Comparison of ENCODE assay signal across 11 cellular contexts in the genomic region with DNA sequence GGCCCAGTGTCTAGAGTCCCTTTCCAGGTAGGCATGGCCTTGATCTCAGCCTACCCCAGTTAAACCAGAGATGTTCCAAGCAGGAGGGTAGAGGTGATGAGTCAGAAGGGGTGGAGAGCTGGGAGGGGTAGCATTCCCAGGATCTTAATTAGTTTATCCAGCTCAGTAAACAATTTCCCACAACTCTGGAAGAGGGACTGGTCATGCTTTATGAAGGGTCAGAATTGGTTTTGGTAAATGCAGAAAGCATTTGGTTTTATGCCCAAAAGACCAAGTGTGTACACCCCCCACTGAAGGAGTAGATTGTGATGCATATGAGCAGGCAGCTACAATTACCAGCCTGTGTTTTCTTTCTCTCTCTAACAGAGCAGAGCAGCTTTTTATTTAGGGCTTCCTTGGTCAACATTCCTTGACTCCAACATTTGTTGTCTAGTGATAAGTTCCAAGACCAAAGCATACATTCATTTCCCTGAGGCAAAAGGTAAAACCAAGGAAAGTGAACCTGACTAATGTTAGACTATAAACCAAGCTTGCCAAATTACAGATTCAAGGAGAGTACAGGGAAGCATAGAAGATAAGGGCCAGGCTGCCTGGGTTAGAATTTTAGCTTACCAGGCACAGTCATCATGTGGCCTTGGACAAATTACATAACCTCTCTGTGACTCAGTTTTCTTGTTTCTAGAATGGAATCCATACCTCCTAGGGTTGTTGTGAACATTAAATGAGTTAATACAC. TPM values are rescaled to one million over a fixed set of nuclear protein-coding genes. Genes with fewer than 3 reads are reported as not detected.
DNase-seq lines count a peak whose midpoint lies in the region; ATAC-seq and TF ChIP-seq lines count a peak whose summit lies in the region.
"Had no signal": no experiment of that assay in that cellular context is flagged by ENCODE, and none has a peak within 500 bp of the region (broad histone marks: within the 10 kb centered on the region; RNA-seq: fewer than 3 reads in every experiment).

No MANE protein-coding gene starts in this region.

- no peak for ATAC-seq in GM19324 (IDR thresholded peaks at IDR 0.05; ENCODE audit: low FRiP score, unreplicated experiment)
- no peak for ATAC-seq in GM19328 (IDR thresholded peaks at IDR 0.05; ENCODE audit: unreplicated experiment)
- ATAC-seq in HG03354 (IDR thresholded peaks at IDR 0.05; ENCODE audit: poor library complexity, severe bottlenecking, unreplicated experiment): no peak

- no peak for TF ChIP-seq CTCF in BJ (IDR thresholded peaks at IDR 0.05; ENCODE audit: insufficient read depth, low read depth, low read length)
- TF ChIP-seq CTCF in epithelial cell of esophagus (IDR thresholded peaks at IDR 0.05; ENCODE audit: insufficient read depth, low read depth, low read length, missing control alignments): no peak
- no peak for TF ChIP-seq CTCF in GM20000 (IDR thresholded peaks at IDR 0.05; ENCODE audit: extremely low read depth, missing control alignments)

- CTCF ChIA-PET in BJ (lab: Yijun Ruan, JAX): interaction anchor here (0.6 to 2.2 kb wide), 15 partner anchors 11 to 514 kb away, joined by 3 to 13 read pairs (median 4); a partner anchor contains a TSS

- POLR2A ChIA-PET in BJ (lab: Charles Lee): no interaction called here

- peaks cover 16% of the 10 kb centered on the region for H3K36me3 ChIP-seq in BJ (ENCODE audit: control insufficient read depth, insufficient read depth, low read length)

- H3K27me3 ChIP-seq in BJ (ENCODE audit: control insufficient read depth, insufficient read depth, low read length): no peaks in the 10 kb centered on the region

- peak; percentile 78 for DNase-seq in BJ (ENCODE audit: low read depth)
- DNase-seq in LoVo (ENCODE audit: low spot score): peak; percentile 77
- DNase-seq in epithelial cell of esophagus (ENCODE audit: low read depth): peak; percentile 85
- DNase-seq in myocyte (ENCODE audit: low read depth): peak; percentile 77
- DNase-seq in GM20000 (ENCODE audit: low spot score): no peak
- DNase-seq: NCI-H2029; stimulated activated CD4-positive, alpha-beta T cell treated with anti-CD3 and anti-CD28 coated beads, Interleukin-1b, Interleukin-23, amount 100 ng/mL, for 48 hours had no signal

- H3K4me3 ChIP-seq in BJ (ENCODE audit: low read depth, low read length) (no peak overlapping the region), epithelial cell of esophagus (ENCODE audit: low read length) (no peak overlapping the region)

RNA-seq across cellular contexts. Expression of a gene that starts 17.6 kb away (rescaled TPM):
- 45.4 and 50.6 TPM in 2 replicates for polyA plus RNA-seq in BJ (2011; rRNA removed)
- 16.6 and 26.7 TPM in 2 replicates for polyA minus RNA-seq in BJ (2011; rRNA and poly(A)+ RNA removed)
- 66.9 and 93.0 TPM in 2 replicates for total RNA-seq in myocyte
- 77.1 TPM for polyA plus RNA-seq in myocyte (2012)

RNA-seq across cellular contexts. Expression of a gene that starts 17.7 kb away (rescaled TPM):
- polyA plus RNA-seq in BJ (2011; rRNA removed): 134 and 198 TPM in 2 replicates
- 115 and 186 TPM in 2 replicates for polyA minus RNA-seq in BJ (2011; rRNA and poly(A)+ RNA removed)
- 60.7 and 66.0 TPM in 2 replicates for total RNA-seq in myocyte
- polyA plus RNA-seq in myocyte (2012): 65.2 TPM

RNA-seq across cellular contexts. Expression of a gene that starts 32.5 kb away (rescaled TPM):
- 18.2 and 22.3 TPM in 2 replicates for polyA plus RNA-seq in BJ (2011; rRNA removed)
- polyA minus RNA-seq in BJ (2011; rRNA and poly(A)+ RNA removed): 0.57 and 1.8 TPM in 2 replicates
- 0.75 TPM in 1 of 2 replicates, not detected in the other for total RNA-seq in myocyte
- polyA plus RNA-seq in myocyte (2012): 2.9 TPM
- total RNA-seq: kidney epithelial cell had no signal
